Comparison of ENCODE assay signal across 1 cellular context in genomic region chr12:6818246-6819006, GRCh38.
A peak's percentile ranks its signal among the peaks of the same experiment; 100 is the strongest.
TF ChIP-seq lines count a peak whose summit lies in the region.

No MANE protein-coding gene starts in this region.

TF ChIP-seq in HEK293, 187 proteins besides CTCF, POLR2A, EP300 and RAD21 (continued from another document):
- TF ChIP-seq ZNF10 (tag by site-specific recombination; IDR thresholded peaks at IDR 0.05) (peak; percentile 43; the same call in 1 of the 2 replicates), SP2 (tag by site-specific recombination; IDR thresholded peaks at IDR 0.05) (peak; percentile 13; the same call in 1 of the 2 replicates)
